In the genomic region with DNA sequence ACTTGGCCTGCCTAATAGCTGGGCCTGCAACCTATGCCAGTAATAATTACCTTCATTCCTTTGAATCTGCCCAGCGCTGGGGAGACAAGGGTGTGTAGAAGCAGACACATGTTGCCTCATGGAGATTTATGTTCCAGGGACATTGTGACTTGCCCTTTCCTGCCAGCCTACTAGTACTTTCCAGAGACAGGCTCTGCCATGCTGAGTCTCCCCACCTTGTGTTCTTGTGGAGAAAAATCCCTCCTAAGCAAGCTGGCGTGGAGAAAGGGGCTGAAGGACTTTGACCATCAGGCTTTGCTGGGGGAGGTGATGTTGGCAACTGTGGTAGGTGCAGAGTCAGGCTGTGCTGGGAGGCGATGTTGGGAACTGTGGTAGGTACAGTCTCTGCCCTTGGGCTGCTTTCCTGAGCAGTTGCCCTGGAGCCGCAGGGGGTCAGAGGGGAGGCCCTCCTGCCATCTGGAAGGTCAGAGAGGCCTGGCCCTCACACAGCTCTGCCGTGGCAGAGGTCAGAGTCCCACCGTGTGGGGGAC, we compare ENCODE assay signal across 33 cellular contexts. TPM values are rescaled to one million over a fixed set of nuclear protein-coding genes. Genes with fewer than 3 reads are reported as not detected.
A peak's percentile ranks its signal among the peaks of the same experiment; 100 is the strongest.
DNase-seq lines count a peak whose midpoint lies in the region; ATAC-seq and TF ChIP-seq lines count a peak whose summit lies in the region.
"Had no signal": no experiment of that assay in that cellular context is flagged by ENCODE, and none has a peak within 500 bp of the region (broad histone marks: within the 10 kb centered on the region; RNA-seq: fewer than 3 reads in every experiment).

No MANE protein-coding gene starts in this region.

- H3K27me3 ChIP-seq in endodermal cell (ENCODE audit: control insufficient read depth, insufficient read depth, low read length, poor library complexity, severe bottlenecking) (no peaks in the 10 kb centered on the region), mesendoderm (ENCODE audit: insufficient read depth, low read length, poor library complexity) (no peaks in the 10 kb centered on the region), osteoblast (ENCODE audit: insufficient read depth, low read length) (peaks cover 36% of the 10 kb centered on the region), GM23248 (replicated peaks; ENCODE audit: insufficient read depth) (no peaks in the 10 kb centered on the region)
- H3K27me3 ChIP-seq: breast epithelium had no signal

- no peak overlapping the region for H3K4me3 ChIP-seq in endodermal cell (ENCODE audit: low read length)
- H3K4me3 ChIP-seq in mesendoderm (ENCODE audit: low read length) = no peak overlapping the region
- no peak overlapping the region for H3K4me3 ChIP-seq in osteoblast (ENCODE audit: insufficient read depth, low read length)
- no peak overlapping the region for H3K4me3 ChIP-seq in GM23248
- H3K4me3 ChIP-seq: breast epithelium, transverse colon had no signal

- peak overlapping the region; percentile 43 for H3K27ac Mint-ChIP-seq in activated CD8-positive, alpha-beta T cell treated with anti-CD3 and anti-CD28 coated beads, Interleukin-2, amount 10 ng/mL, durations not matched to agents 7 days and 5 days
- no peak overlapping the region for H3K27ac Mint-ChIP-seq in activated CD8-positive, alpha-beta T cell treated with anti-CD3 and anti-CD28 coated beads for 36 hours
- H3K27ac Mint-ChIP-seq in endodermal cell (peak overlapping the region; percentile 30), mesothelial cell of epicardium (no peak overlapping the region)
- H3K27ac Mint-ChIP-seq: activated CD4-positive, alpha-beta memory T cell treated with anti-CD3 and anti-CD28 coated beads for 36 hours; T-helper 17 cell had no signal

- no peak overlapping the region for H2BK120ac ChIP-seq in mesendoderm (ENCODE audit: low read depth, low read length)

- H2BK15ac ChIP-seq in mesendoderm (replicated peaks; ENCODE audit: low read depth) = no peak overlapping the region

- H3K79me2 ChIP-seq in mesendoderm (ENCODE audit: control insufficient read depth, insufficient read depth, low read length) (peaks cover 66% of the 10 kb centered on the region), osteoblast (ENCODE audit: insufficient read depth, low read length) (no peaks in the 10 kb centered on the region), GM23248 (ENCODE audit: insufficient read depth) (peaks cover 11% of the 10 kb centered on the region; the same call in 1 of the 2 replicates)

- peaks cover 79% of the 10 kb centered on the region for H3K4me1 Mint-ChIP-seq in activated CD8-positive, alpha-beta T cell treated with anti-CD3 and anti-CD28 coated beads, Interleukin-2, amount 10 ng/mL, durations not matched to agents 7 days and 5 days (ENCODE audit: low read depth)
- peaks cover 62% of the 10 kb centered on the region for H3K4me1 Mint-ChIP-seq in activated CD8-positive, alpha-beta T cell treated with anti-CD3 and anti-CD28 coated beads for 36 hours (ENCODE audit: low read depth)
- H3K4me1 Mint-ChIP-seq in endodermal cell (peaks cover 56% of the 10 kb centered on the region), mesothelial cell of epicardium (peaks cover 26% of the 10 kb centered on the region)

- H3K4ac ChIP-seq in mesendoderm (ENCODE audit: low read depth, low read length) = no peak overlapping the region

- no peaks in the 10 kb centered on the region for H3K9me3 Mint-ChIP-seq in activated CD8-positive, alpha-beta T cell treated with anti-CD3 and anti-CD28 coated beads, Interleukin-2, amount 10 ng/mL, durations not matched to agents 7 days and 5 days (ENCODE audit: insufficient read depth)
- H3K9me3 Mint-ChIP-seq in activated CD8-positive, alpha-beta T cell treated with anti-CD3 and anti-CD28 coated beads for 36 hours = no peaks in the 10 kb centered on the region
- H3K9me3 Mint-ChIP-seq in endodermal cell (no peaks in the 10 kb centered on the region), mesothelial cell of epicardium (no peaks in the 10 kb centered on the region)
- H3K9me3 Mint-ChIP-seq: activated CD4-positive, alpha-beta memory T cell treated with anti-CD3 and anti-CD28 coated beads for 36 hours; activated naive CD4-positive, alpha-beta T cell treated with anti-CD3 and anti-CD28 coated beads, Interleukin-2, amount 50 U/mL, for 72 hours; neural crest cell had no signal

- H2BK5ac ChIP-seq in mesendoderm (ENCODE audit: low read length) = no peak overlapping the region

- no peak for DNase-seq in activated CD8-positive, alpha-beta T cell treated with anti-CD3 and anti-CD28 coated beads, Interleukin-2, amount 10 ng/mL, durations not matched to agents 7 days and 5 days
- no peak for DNase-seq in activated CD8-positive, alpha-beta T cell treated with anti-CD3 and anti-CD28 coated beads for 36 hours
- peak; percentile 61 for DNase-seq in endodermal cell
- no peak for DNase-seq in mesendoderm
- no peak for DNase-seq in RWPE1 (ENCODE audit: low spot score)
- DNase-seq in osteoblast (ENCODE audit: insufficient read length, low spot score, missing footprints) = no peak
- DNase-seq in GM23248 = no peak
- no peak for DNase-seq in mesothelial cell of epicardium (ENCODE audit: low spot score in 2 of 2, unreplicated experiment in 2 of 2)
- DNase-seq: 8988T; activated CD4-positive, alpha-beta memory T cell treated with anti-CD3 and anti-CD28 coated beads for 36 hours; activated effector memory CD4-positive, alpha-beta T cell treated with Interleukin-2 at 50 U/mL for 16 hours; DMS79 treated with DMSO at 0.1 percent for 48 hours; GDM1; GOT3; hypothalamus; left colon; NCI-H1105 treated with DMSO at 0.1 percent for 48 hours; NCI-H2029; NCI-H526; NK-92 treated with Interleukin-12 subunit alpha and Interleukin-12 subunit beta, amount 100 ng/mL, for 24 hours; PC-3; posterior cingulate gyrus; stimulated activated CD4-positive, alpha-beta T cell treated with anti-CD3 and anti-CD28 coated beads, Interleukin-12 subunit alpha, Interleukin-12 subunit beta, amount 100 ng/mL, for 4 hours; stimulated activated CD4-positive, alpha-beta T cell treated with anti-CD3 and anti-CD28 coated beads, Interleukin-2, amount 100 ng/mL, for 48 hours; T-helper 17 cell; transverse colon had no signal

- WGBS in endodermal cell (ENCODE audit: insufficient coverage in 1 of 2, insufficient read length in 1 of 2), 2 experiments = 58 to 67% methylated on average over 3 to 6 of the region's 6 CpGs
- WGBS in mesendoderm (ENCODE audit: extremely low coverage, insufficient coverage, low lambda C conversion rate) = no CpG with 5 or more reads among the region's 6 CpGs
- 64 to 70% methylated on average over 5 to 6 of the region's 6 CpGs for WGBS in GM23248 (ENCODE audit: low coverage in 1 of 2, low lambda C conversion rate in 2 of 2, missing lambda C conversion rate in 2 of 2), 2 experiments

- H3K79me1 ChIP-seq in mesendoderm (ENCODE audit: low read length) = peaks cover 21% of the 10 kb centered on the region

- POLR2A ChIA-PET in activated CD8-positive, alpha-beta T cell treated with anti-CD3 and anti-CD28 coated beads, Interleukin-2, amount 10 ng/mL, durations not matched to agents 7 days and 5 days (lab: Charles Lee) = interaction anchor here (1.0 kb wide), 1 partner anchor 9 kb away, joined by 3 read pairs; no protein-coding TSS in a partner anchor
- POLR2A ChIA-PET in activated CD8-positive, alpha-beta T cell treated with anti-CD3 and anti-CD28 coated beads for 36 hours (lab: Charles Lee) = interaction anchor here (0.8 to 7.8 kb wide), 2 partner anchors 9 to 13 kb away, joined by 3 to 83 read pairs; no protein-coding TSS in a partner anchor
- POLR2A ChIA-PET in RWPE1 (lab: Yijun Ruan, JAX; ENCODE audit: low non-redundant PET) = no interaction called here

- H3K23ac ChIP-seq in mesendoderm (ENCODE audit: low read length) = peak overlapping the region; percentile 3

- no peaks in the 10 kb centered on the region for H3K9me2 ChIP-seq in GM23248 (ENCODE audit: insufficient read depth)

- H3K9me3 ChIP-seq in endodermal cell (ENCODE audit: control insufficient read depth, low read length) (no peaks in the 10 kb centered on the region), osteoblast (ENCODE audit: low read depth, low read length) (no peaks in the 10 kb centered on the region), GM23248 (ENCODE audit: low read depth) (no peaks in the 10 kb centered on the region)
- H3K9me3 ChIP-seq: breast epithelium, transverse colon had no signal

- peaks cover 7% of the 10 kb centered on the region for H3K36me3 Mint-ChIP-seq in activated CD8-positive, alpha-beta T cell treated with anti-CD3 and anti-CD28 coated beads, Interleukin-2, amount 10 ng/mL, durations not matched to agents 7 days and 5 days (ENCODE audit: low read depth)
- H3K36me3 Mint-ChIP-seq in activated CD8-positive, alpha-beta T cell treated with anti-CD3 and anti-CD28 coated beads for 36 hours (ENCODE audit: low read depth) = peaks cover 6% of the 10 kb centered on the region
- peaks cover 3% of the 10 kb centered on the region for H3K36me3 Mint-ChIP-seq in endodermal cell (ENCODE audit: low read depth)
- H3K36me3 Mint-ChIP-seq in mesothelial cell of epicardium = no peaks in the 10 kb centered on the region

- TF ChIP-seq CTCF in activated CD8-positive, alpha-beta T cell treated with anti-CD3 and anti-CD28 coated beads for 36 hours (IDR thresholded peaks at IDR 0.05) = no peak
- TF ChIP-seq CTCF in endodermal cell (conservative IDR thresholded peaks at IDR 0.05) (no peak), RWPE1 (conservative IDR thresholded peaks at IDR 0.05; ENCODE audit: low read depth) (no peak), osteoblast (IDR thresholded peaks at IDR 0.05; ENCODE audit: extremely low read depth, low read depth, low read length) (no peak), mesothelial cell of epicardium (IDR thresholded peaks at IDR 0.05; ENCODE audit: unreplicated experiment) (no peak)

- intact Hi-C loops in activated CD8-positive, alpha-beta T cell treated with anti-CD3 and anti-CD28 coated beads for 36 hours (cut with micrococcal nuclease) = no loop called here

- H3K4me3 Mint-ChIP-seq in activated CD8-positive, alpha-beta T cell treated with anti-CD3 and anti-CD28 coated beads, Interleukin-2, amount 10 ng/mL, durations not matched to agents 7 days and 5 days = no peak overlapping the region
- no peak overlapping the region for H3K4me3 Mint-ChIP-seq in activated CD8-positive, alpha-beta T cell treated with anti-CD3 and anti-CD28 coated beads for 36 hours
- H3K4me3 Mint-ChIP-seq in endodermal cell = no peak overlapping the region
- H3K4me3 Mint-ChIP-seq in mesothelial cell of epicardium = no peak overlapping the region
- H3K4me3 Mint-ChIP-seq: activated CD4-positive, alpha-beta memory T cell treated with anti-CD3 and anti-CD28 coated beads for 36 hours; CD14-positive monocyte; T-helper 17 cell had no signal

- H3K36me3 ChIP-seq in endodermal cell (ENCODE audit: control insufficient read depth, insufficient read depth, low read length) (no peaks in the 10 kb centered on the region), mesendoderm (ENCODE audit: control insufficient read depth, insufficient read depth, low read length) (no peaks in the 10 kb centered on the region), osteoblast (ENCODE audit: insufficient read depth, low read length) (no peaks in the 10 kb centered on the region), GM23248 (ENCODE audit: low read depth) (no peaks in the 10 kb centered on the region)
- H3K36me3 ChIP-seq: breast epithelium, transverse colon had no signal

- no peak overlapping the region for H2AFZ ChIP-seq in osteoblast (ENCODE audit: low read length)
- H2AFZ ChIP-seq in GM23248 = no peak overlapping the region

- CTCF ChIA-PET in activated CD8-positive, alpha-beta T cell treated with anti-CD3 and anti-CD28 coated beads, Interleukin-2, amount 10 ng/mL, durations not matched to agents 7 days and 5 days (lab: Charles Lee) = interaction anchor here (1.3 to 3.6 kb wide), 2 partner anchors 13 to 139 kb away, joined by 6 to 14 read pairs; no protein-coding TSS in a partner anchor
- CTCF ChIA-PET in activated CD8-positive, alpha-beta T cell treated with anti-CD3 and anti-CD28 coated beads for 36 hours (lab: Charles Lee) = interaction anchor here (1.0 to 5.6 kb wide), 5 partner anchors 12 to 141 kb away, joined by 3 to 40 read pairs (median 4); no protein-coding TSS in a partner anchor
- CTCF ChIA-PET in RWPE1 (lab: Yijun Ruan, JAX) = no interaction called here

- H4K20me1 ChIP-seq in osteoblast (ENCODE audit: insufficient read depth, low read length) (peaks cover 29% of the 10 kb centered on the region), GM23248 (ENCODE audit: insufficient read depth) (no peaks in the 10 kb centered on the region)

- peak overlapping the region; percentile 15 for H2AK5ac ChIP-seq in mesendoderm (ENCODE audit: low read length)

- no peak overlapping the region for H3K9ac ChIP-seq in endodermal cell (ENCODE audit: extremely low read depth, low read length, poor library complexity, severe bottlenecking)
- peak overlapping the region; percentile 12 for H3K9ac ChIP-seq in mesendoderm (ENCODE audit: low read length)
- no peak overlapping the region for H3K9ac ChIP-seq in GM23248

- no peak overlapping the region for H3K18ac ChIP-seq in mesendoderm (ENCODE audit: low read length)

- peak overlapping the region; percentile 29 for H3K56ac ChIP-seq in mesendoderm (ENCODE audit: low read length)

- H4K5ac ChIP-seq in mesendoderm (ENCODE audit: low read length) = no peak overlapping the region

- H3K4me1 ChIP-seq in endodermal cell (ENCODE audit: control insufficient read depth, insufficient read depth, low read length) (peaks cover 23% of the 10 kb centered on the region), mesendoderm (ENCODE audit: control insufficient read depth, low read depth, low read length) (peaks cover 17% of the 10 kb centered on the region), osteoblast (ENCODE audit: insufficient read depth, low read length) (peaks cover 14% of the 10 kb centered on the region), GM23248 (ENCODE audit: insufficient read depth) (peaks cover 13% of the 10 kb centered on the region)
- H3K4me1 ChIP-seq: breast epithelium had no signal

- H3K4me2 ChIP-seq in mesendoderm (ENCODE audit: low read length) = no peak overlapping the region
- no peak overlapping the region for H3K4me2 ChIP-seq in osteoblast (ENCODE audit: insufficient read depth, low read length)
- no peak overlapping the region for H3K4me2 ChIP-seq in GM23248 (ENCODE audit: unreplicated experiment)

- ATAC-seq in activated CD8-positive, alpha-beta T cell treated with anti-CD3 and anti-CD28 coated beads, Interleukin-2, amount 10 ng/mL, durations not matched to agents 7 days and 5 days = no peak
- no peak for ATAC-seq in activated CD8-positive, alpha-beta T cell treated with anti-CD3 and anti-CD28 coated beads for 36 hours
- ATAC-seq: activated CD4-positive, CD25-positive, alpha-beta regulatory T cell treated with anti-CD3 and anti-CD28 coated beads, Interleukin-2, amount 50 U/mL, for 24 hours; activated naive CD4-positive, alpha-beta T cell treated with anti-CD3 and anti-CD28 coated beads, Interleukin-2, amount 50 U/mL, for 72 hours; left colon; PC-3; sciatic nerve; SK-N-SH treated with all-trans-retinoic acid at 6 μM for 48 hours; T-helper 17 cell had no signal

- H3K27ac ChIP-seq in endodermal cell (ENCODE audit: low read depth, low read length) (no peak overlapping the region), mesendoderm (ENCODE audit: low read depth, low read length) (no peak overlapping the region), RWPE1 (no peak overlapping the region), osteoblast (ENCODE audit: low read depth, low read length) (no peak overlapping the region), GM23248 (no peak overlapping the region)
- H3K27ac ChIP-seq: breast epithelium, transverse colon had no signal

- H4K8ac ChIP-seq in mesendoderm (ENCODE audit: low read depth, low read length) = no peak overlapping the region

- in situ Hi-C loops in GM23248 (cut with MboI) = no loop called here

- peaks cover 3% of the 10 kb centered on the region; the same call in 1 of the 2 replicates for H3F3A ChIP-seq in GM23248 (ENCODE audit: insufficient read depth)

- no peaks in the 10 kb centered on the region for H3K27me3 Mint-ChIP-seq in activated CD8-positive, alpha-beta T cell treated with anti-CD3 and anti-CD28 coated beads, Interleukin-2, amount 10 ng/mL, durations not matched to agents 7 days and 5 days (ENCODE audit: low read depth)
- H3K27me3 Mint-ChIP-seq in activated CD8-positive, alpha-beta T cell treated with anti-CD3 and anti-CD28 coated beads for 36 hours = no peaks in the 10 kb centered on the region
- H3K27me3 Mint-ChIP-seq in endodermal cell (ENCODE audit: insufficient read depth) (peaks cover 5% of the 10 kb centered on the region), mesothelial cell of epicardium (ENCODE audit: low read depth) (peaks cover 20% of the 10 kb centered on the region)
- H3K27me3 Mint-ChIP-seq: activated CD4-positive, alpha-beta memory T cell treated with anti-CD3 and anti-CD28 coated beads for 36 hours; T-helper 17 cell had no signal

RNA-seq across cellular contexts. Expression of a gene that starts 4.0 kb away (rescaled TPM):
- total RNA-seq in activated CD8-positive, alpha-beta T cell treated with anti-CD3 and anti-CD28 coated beads, Interleukin-2, amount 10 ng/mL, durations not matched to agents 7 days and 5 days = 10 to 100 TPM; 45.3 to 45.8 TPM
- 10 to 100 TPM; 53.9 to 58.2 TPM for total RNA-seq in activated CD8-positive, alpha-beta T cell treated with anti-CD3 and anti-CD28 coated beads for 36 hours
- total RNA-seq in endodermal cell = 10 to 100 TPM; 33.7 to 46.3 TPM
- polyA plus RNA-seq in endodermal cell (2013, experiment 1 of 2) = 18.3 TPM
- polyA plus RNA-seq in endodermal cell (2013, experiment 2 of 2) = 18.3 TPM
- 36.6 TPM for polyA plus RNA-seq in mesendoderm (2013, experiment 1 of 2)
- polyA plus RNA-seq in mesendoderm (2013, experiment 2 of 2) = 34.5 TPM
- 6.2 and 6.5 TPM in 2 replicates for total RNA-seq in osteoblast
- 2.5 and 9.6 TPM in 2 replicates for total RNA-seq in GM23248 (2014; rRNA removed; shearing (Covaris generic))
- 0.98 and 1.3 TPM in 2 replicates for polyA plus RNA-seq in GM23248 (2016; fragmentation: Nextera tagmentation; extraction: Ambion mirVana)
- 64.0 to 69.4 TPM (median 64.5 TPM) in 3 replicates for total RNA-seq in mesothelial cell of epicardium

Comparison
In these comparisons a context has a peak if more than half of its experiments do, and no peak if none do; other contexts are left out.
1. H3K27ac Mint-ChIP-seq: peak in activated CD8-positive, alpha-beta T cell treated with anti-CD3 and anti-CD28 coated beads, Interleukin-2, amount 10 ng/mL, durations not matched to agents 7 days and 5 days (single experiment) and endodermal cell (single experiment); none in activated CD8-positive, alpha-beta T cell treated with anti-CD3 and anti-CD28 coated beads for 36 hours (single experiment) and mesothelial cell of epicardium (single experiment).